Comparison of ENCODE assay signal across 28 cellular contexts in genomic region chr5:165370233-165370632, GRCh38.
"Had no signal": no experiment of that assay in that cellular context is flagged by ENCODE, and none has a peak within 500 bp of the region (broad histone marks: within the 10 kb centered on the region; RNA-seq: fewer than 3 reads in every experiment).

No MANE protein-coding gene starts in this region.

- H3K27me3 ChIP-seq: neural progenitor cell, ovary, right lobe of liver, sigmoid colon, suprapubic skin, testis, tibial artery, transverse colon, upper lobe of right lung, uterus had no signal

- H3K9me3 Mint-ChIP-seq: nephron progenitor cell; neural progenitor cell; stimulated activated naive B cell treated with anti-CD40 and anti-IgM and Interleukin-4, amounts not matched to agents 10 μg/mL and 1 μg/mL and 100 μg/mL, for 72 hours; stimulated activated naive CD8-positive, alpha-beta T cell treated with anti-CD3 and anti-CD28 coated beads, Interleukin-15, amount 100 ng/mL, for 72 hours; type B pancreatic cell had no signal

- H3K36me3 ChIP-seq: neural progenitor cell, ovary, right lobe of liver, sigmoid colon, suprapubic skin, tibial artery, transverse colon, upper lobe of right lung, uterus had no signal

- DNase-seq: naive B cell; naive thymus-derived CD8-positive, alpha-beta T cell; nephron progenitor cell; occipital lobe; ovary; psoas muscle; right cardiac atrium; right lobe of liver; sigmoid colon; small intestine; stimulated activated CD4-positive, alpha-beta T cell treated with anti-CD3 and anti-CD28 coated beads, Interleukin-15, amount 100 ng/mL, for 24 hours; stimulated activated CD4-positive, alpha-beta T cell treated with anti-CD3 and anti-CD28 coated beads, Interleukin-2, amount 100 ng/mL, for 24 hours; stimulated activated CD4-positive, alpha-beta T cell treated with anti-CD3 and anti-CD28 coated beads, Interleukin-2, amount 100 ng/mL, for 48 hours; stimulated activated CD4-positive, alpha-beta T cell treated with anti-CD3 and anti-CD28 coated beads, Interleukin-4, amount 100 ng/mL, for 24 hours; stimulated activated naive B cell treated with anti-CD40 and anti-IgM and Interleukin-4, amounts not matched to agents 10 μg/mL and 1 μg/mL and 100 μg/mL, for 72 hours; stimulated activated naive CD8-positive, alpha-beta T cell treated with anti-CD3 and anti-CD28 coated beads, Interleukin-15, amount 100 ng/mL, for 72 hours; stimulated activated naive CD8-positive, alpha-beta T cell treated with anti-CD3 and anti-CD28 coated beads, Interleukin-15, Interleukin-2, amounts not matched to agents 100 U/mL and 50 U/mL, for 24 hours; substantia nigra; testis; tibial artery; transverse colon; upper lobe of right lung; uterus had no signal

- H3K4me1 ChIP-seq: neural progenitor cell, psoas muscle, right lobe of liver, sigmoid colon, suprapubic skin, testis, tibial artery, transverse colon, upper lobe of right lung, uterus had no signal

- H3K4me3 ChIP-seq: neural progenitor cell, ovary, psoas muscle, right lobe of liver, sigmoid colon, suprapubic skin, testis, tibial artery, transverse colon, upper lobe of right lung, uterus had no signal

- ATAC-seq: naive thymus-derived CD8-positive, alpha-beta T cell; natural killer cell treated with Interleukin-12 subunit alpha and Interleukin-12 subunit beta and Interleukin-15 and Interleukin-18, amount 100 ng/mL, for 72 hours; psoas muscle; right cardiac atrium; right lobe of liver; stimulated activated effector memory CD8-positive, alpha-beta T cell treated with anti-CD3 and anti-CD28 coated beads, Interleukin-12 subunit alpha, Interleukin-12 subunit beta, amount 100 ng/mL, for 72 hours; stimulated activated naive B cell treated with anti-CD40 and anti-IgM and Interleukin-4, amounts not matched to agents 10 μg/mL and 1 μg/mL and 100 μg/mL, for 72 hours; stimulated activated naive CD8-positive, alpha-beta T cell treated with anti-CD3 and anti-CD28 coated beads, Interleukin-15, amount 100 ng/mL, for 72 hours; stimulated activated naive CD8-positive, alpha-beta T cell treated with anti-CD3 and anti-CD28 coated beads, Interleukin-15, Interleukin-2, amounts not matched to agents 100 U/mL and 50 U/mL, for 24 hours; upper lobe of right lung had no signal

- H3K9me3 ChIP-seq: ovary, psoas muscle, right lobe of liver, sigmoid colon, suprapubic skin, testis, tibial artery, transverse colon, upper lobe of right lung, uterus had no signal

- H3K27me3 Mint-ChIP-seq: naive B cell; naive thymus-derived CD8-positive, alpha-beta T cell; natural killer cell treated with Interleukin-12 subunit alpha and Interleukin-12 subunit beta and Interleukin-15 and Interleukin-18, amount 100 ng/mL, for 72 hours; stimulated activated naive B cell treated with anti-CD40 and anti-IgM and Interleukin-4, amounts not matched to agents 10 μg/mL and 1 μg/mL and 100 μg/mL, for 72 hours; stimulated activated naive CD8-positive, alpha-beta T cell treated with anti-CD3 and anti-CD28 coated beads, Interleukin-15, amount 100 ng/mL, for 72 hours had no signal

- H3K27ac ChIP-seq: neural progenitor cell, ovary, psoas muscle, right lobe of liver, sigmoid colon, suprapubic skin, testis, tibial artery, transverse colon, upper lobe of right lung, uterus had no signal

- H3K36me3 Mint-ChIP-seq: naive B cell; naive thymus-derived CD8-positive, alpha-beta T cell; natural killer cell treated with Interleukin-12 subunit alpha and Interleukin-12 subunit beta and Interleukin-15 and Interleukin-18, amount 100 ng/mL, for 72 hours; neural progenitor cell; stimulated activated effector memory CD8-positive, alpha-beta T cell treated with anti-CD3 and anti-CD28 coated beads, Interleukin-12 subunit alpha, Interleukin-12 subunit beta, amount 100 ng/mL, for 72 hours; stimulated activated naive B cell treated with anti-CD40 and anti-IgM and Interleukin-4, amounts not matched to agents 10 μg/mL and 1 μg/mL and 100 μg/mL, for 72 hours; type B pancreatic cell had no signal

- FAIRE-seq: small intestine had no signal

- H3K27ac Mint-ChIP-seq: naive B cell; naive thymus-derived CD8-positive, alpha-beta T cell; natural killer cell treated with Interleukin-12 subunit alpha and Interleukin-12 subunit beta and Interleukin-15 and Interleukin-18, amount 100 ng/mL, for 72 hours; nephron progenitor cell; neural progenitor cell; stimulated activated effector memory CD8-positive, alpha-beta T cell treated with anti-CD3 and anti-CD28 coated beads, Interleukin-12 subunit alpha, Interleukin-12 subunit beta, amount 100 ng/mL, for 72 hours; stimulated activated naive B cell treated with anti-CD40 and anti-IgM and Interleukin-4, amounts not matched to agents 10 μg/mL and 1 μg/mL and 100 μg/mL, for 72 hours; stimulated activated naive CD8-positive, alpha-beta T cell treated with anti-CD3 and anti-CD28 coated beads, Interleukin-15, amount 100 ng/mL, for 72 hours; type B pancreatic cell had no signal

- H3K4me3 Mint-ChIP-seq: naive B cell; naive thymus-derived CD8-positive, alpha-beta T cell; natural killer cell treated with Interleukin-12 subunit alpha and Interleukin-12 subunit beta and Interleukin-15 and Interleukin-18, amount 100 ng/mL, for 72 hours; nephron progenitor cell; neural progenitor cell; stimulated activated effector memory CD8-positive, alpha-beta T cell treated with anti-CD3 and anti-CD28 coated beads, Interleukin-12 subunit alpha, Interleukin-12 subunit beta, amount 100 ng/mL, for 72 hours; stimulated activated naive B cell treated with anti-CD40 and anti-IgM and Interleukin-4, amounts not matched to agents 10 μg/mL and 1 μg/mL and 100 μg/mL, for 72 hours; stimulated activated naive CD8-positive, alpha-beta T cell treated with anti-CD3 and anti-CD28 coated beads, Interleukin-15, amount 100 ng/mL, for 72 hours; type B pancreatic cell had no signal

- H3K4me1 Mint-ChIP-seq: naive B cell; naive thymus-derived CD8-positive, alpha-beta T cell; nephron progenitor cell; neural progenitor cell; stimulated activated effector memory CD8-positive, alpha-beta T cell treated with anti-CD3 and anti-CD28 coated beads, Interleukin-12 subunit alpha, Interleukin-12 subunit beta, amount 100 ng/mL, for 72 hours; stimulated activated naive B cell treated with anti-CD40 and anti-IgM and Interleukin-4, amounts not matched to agents 10 μg/mL and 1 μg/mL and 100 μg/mL, for 72 hours; stimulated activated naive CD8-positive, alpha-beta T cell treated with anti-CD3 and anti-CD28 coated beads, Interleukin-15, amount 100 ng/mL, for 72 hours had no signal
